Comparison of ENCODE assay signal across 8 cellular contexts in the genomic region with DNA sequence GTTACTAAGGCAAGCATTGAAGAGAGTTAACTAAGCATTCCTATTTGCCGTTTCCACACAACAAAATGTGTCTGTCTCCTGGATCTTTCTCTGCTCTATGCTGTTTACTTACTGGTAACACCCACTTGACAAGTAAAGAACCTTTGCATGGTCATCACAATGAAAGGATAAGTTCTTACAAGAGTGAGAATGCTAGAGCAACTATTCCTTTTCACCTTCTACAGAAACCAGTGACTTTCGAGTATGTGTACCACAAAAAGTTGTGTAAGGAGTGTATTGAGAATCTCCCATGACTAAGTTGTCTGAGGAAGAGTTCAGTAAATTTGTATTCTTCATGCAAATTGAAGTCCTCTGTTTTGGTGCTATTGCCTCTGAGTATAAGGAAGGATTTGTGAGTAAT. TPM values are rescaled to one million over a fixed set of nuclear protein-coding genes. Genes with fewer than 3 reads are reported as not detected.
DNase-seq lines count a peak whose midpoint lies in the region; ATAC-seq and TF ChIP-seq lines count a peak whose summit lies in the region.

No MANE protein-coding gene starts in this region.

- H3K4me2 ChIP-seq in SK-N-SH: peak overlapping the region; percentile 28

- no peak for TF ChIP-seq RAD21 in SK-N-SH (IDR thresholded peaks at IDR 0.05; ENCODE audit: low read length)

- H3K4me1 ChIP-seq in SK-N-SH (ENCODE audit: control insufficient read depth in 1 of 2, insufficient read depth in 2 of 2, low read depth in 1 of 2, low read length in 1 of 2): peaks cover 15 to 74% of the 10 kb centered on the region in 2 experiments; a peak in 3 of 4 replicates

- peaks cover 29% of the 10 kb centered on the region for H4K20me1 ChIP-seq in SK-N-SH (ENCODE audit: insufficient read depth)

- H3K4me1 Mint-ChIP-seq in CD4-positive, alpha-beta T cell (ENCODE audit: low read depth): peaks cover 86% of the 10 kb centered on the region

- no peak overlapping the region for H3K27ac Mint-ChIP-seq in CD4-positive, alpha-beta T cell

- H3K36me3 Mint-ChIP-seq in CD4-positive, alpha-beta T cell (ENCODE audit: low read depth): peaks cover 39% of the 10 kb centered on the region

- no peaks in the 10 kb centered on the region for H3K27me3 Mint-ChIP-seq in CD4-positive, alpha-beta T cell

- no peaks in the 10 kb centered on the region for H3K27me3 ChIP-seq in CD4-positive, alpha-beta T cell (ENCODE audit: control insufficient read depth, insufficient read depth, low read length)
- no peaks in the 10 kb centered on the region for H3K27me3 ChIP-seq in SK-N-SH (ENCODE audit: insufficient read depth)

- no peaks in the 10 kb centered on the region for H3K9me2 ChIP-seq in SK-N-SH

- TF ChIP-seq EP300 in SK-N-SH (IDR thresholded peaks at IDR 0.05; ENCODE audit: borderline replicate concordance in 1 of 2, low read depth in 1 of 2, low read length in 1 of 2): no peak

- peaks cover 98% of the 10 kb centered on the region for H3K79me2 ChIP-seq in SK-N-SH (ENCODE audit: insufficient read depth)

- ATAC-seq in CD4-positive, alpha-beta T cell (ENCODE audit: poor library complexity): no peak
- ATAC-seq in GM21390 (IDR thresholded peaks at IDR 0.05; ENCODE audit: unreplicated experiment) (peak; percentile 35), HG03565 (IDR thresholded peaks at IDR 0.05; ENCODE audit: unreplicated experiment) (no peak), GM19463 (IDR thresholded peaks at IDR 0.05; ENCODE audit: unreplicated experiment) (no peak)

- H3K4me3 Mint-ChIP-seq in CD4-positive, alpha-beta T cell: peak overlapping the region; percentile 43

- no peak overlapping the region for H3K27ac ChIP-seq in CD4-positive, alpha-beta T cell (ENCODE audit: low read depth, low read length)
- H3K27ac ChIP-seq in SK-N-SH (ENCODE audit: low read depth in 2 of 2, low read length in 1 of 2): peak overlapping the region in 1 of 2 experiments; percentile 2; a peak in 1 of 4 replicates

- intact Hi-C loops in CD4-positive, alpha-beta T cell (cut with DNase I, micrococcal nuclease): no loop called here

- peaks cover 4% of the 10 kb centered on the region for H3F3A ChIP-seq in SK-N-SH (replicated peaks; ENCODE audit: insufficient read depth)

- H3K36me3 ChIP-seq in SK-N-SH (replicated peaks in 1 of 2; ENCODE audit: control insufficient read depth in 1 of 2, insufficient read depth in 2 of 2, low read length in 1 of 2): peaks cover 23 to 25% of the 10 kb centered on the region in 2 experiments

- POLR2A ChIA-PET in CD4-positive, alpha-beta T cell (lab: Charles Lee): interaction anchor here (3.2 kb wide), 1 partner anchor 10 kb away, joined by 29 read pairs; the partner anchor contains the start of gene TIPARP
- POLR2A ChIA-PET in SK-N-SH (lab: Yijun Ruan, JAX): no interaction called here

- H3K9ac ChIP-seq in SK-N-SH: no peak overlapping the region

- H3K9me3 ChIP-seq in CD4-positive, alpha-beta T cell (ENCODE audit: control insufficient read depth, low read length): no peaks in the 10 kb centered on the region
- H3K9me3 ChIP-seq in SK-N-SH: no peaks in the 10 kb centered on the region

- H3K9me3 Mint-ChIP-seq in CD4-positive, alpha-beta T cell: no peaks in the 10 kb centered on the region

- DNase-seq in CD4-positive, alpha-beta T cell: no peak
- DNase-seq in SK-N-SH (no peak), iPS-NIHi7 (ENCODE audit: extremely low spot score) (peak; percentile 8), T-helper 9 cell (no peak)
- no peak for DNase-seq in activated CD4-positive, CD25-positive, alpha-beta regulatory T cell treated with anti-CD3 and anti-CD28 coated beads, Interleukin-2, amount 50 U/mL, for 72 hours

- no peak overlapping the region for H2AFZ ChIP-seq in SK-N-SH (ENCODE audit: low read depth)

- 76% methylated on average over 2 of the region's 2 CpGs for WGBS in SK-N-SH (ENCODE audit: low lambda C conversion rate)

- H3K4me3 ChIP-seq in SK-N-SH (ENCODE audit: low read depth in 2 of 2, low read length in 1 of 2): no peak overlapping the region

- CTCF ChIA-PET in CD4-positive, alpha-beta T cell (lab: Charles Lee): interaction anchor here (1.4 kb wide), 1 partner anchor 446 kb away, joined by 3 read pairs; no protein-coding TSS in a partner anchor
- CTCF ChIA-PET in SK-N-SH (lab: Yijun Ruan, JAX): interaction anchor here (1.2 to 2.0 kb wide), 2 partner anchors 10 to 404 kb away, joined by 3 to 13 read pairs; partner anchors contain the start of gene TIPARP

- no peak for TF ChIP-seq CTCF in CD4-positive, alpha-beta T cell (IDR thresholded peaks at IDR 0.05)
- TF ChIP-seq CTCF in SK-N-SH (IDR thresholded peaks at IDR 0.05): no peak

TF ChIP-seq in SK-N-SH, 30 proteins besides CTCF, POLR2A, EP300 and RAD21:
- TF ChIP-seq ZBTB33 (IDR thresholded peaks at IDR 0.05; ENCODE audit: borderline replicate concordance, low read depth) (no peak), GABPA (IDR thresholded peaks at IDR 0.05; ENCODE audit: low read depth) (no peak), YY1 (IDR thresholded peaks at IDR 0.05; ENCODE audit: low read depth) (no peak), MEF2A (IDR thresholded peaks at IDR 0.05; ENCODE audit: borderline replicate concordance, low read depth) (no peak), JUND (IDR thresholded peaks at IDR 0.05) (no peak), RCOR1 (IDR thresholded peaks at IDR 0.05; ENCODE audit: low read length) (no peak), SMC3 (IDR thresholded peaks at IDR 0.05; ENCODE audit: low read depth, low read length) (no peak), POLR2AphosphoS5 (IDR thresholded peaks at IDR 0.05; ENCODE audit: low read depth, low read length) (no peak), RFX5 (IDR thresholded peaks at IDR 0.05; ENCODE audit: low read length) (no peak), FOXM1 (IDR thresholded peaks at IDR 0.05; ENCODE audit: low read depth) (no peak)
- TF ChIP-seq, protein P1, sequence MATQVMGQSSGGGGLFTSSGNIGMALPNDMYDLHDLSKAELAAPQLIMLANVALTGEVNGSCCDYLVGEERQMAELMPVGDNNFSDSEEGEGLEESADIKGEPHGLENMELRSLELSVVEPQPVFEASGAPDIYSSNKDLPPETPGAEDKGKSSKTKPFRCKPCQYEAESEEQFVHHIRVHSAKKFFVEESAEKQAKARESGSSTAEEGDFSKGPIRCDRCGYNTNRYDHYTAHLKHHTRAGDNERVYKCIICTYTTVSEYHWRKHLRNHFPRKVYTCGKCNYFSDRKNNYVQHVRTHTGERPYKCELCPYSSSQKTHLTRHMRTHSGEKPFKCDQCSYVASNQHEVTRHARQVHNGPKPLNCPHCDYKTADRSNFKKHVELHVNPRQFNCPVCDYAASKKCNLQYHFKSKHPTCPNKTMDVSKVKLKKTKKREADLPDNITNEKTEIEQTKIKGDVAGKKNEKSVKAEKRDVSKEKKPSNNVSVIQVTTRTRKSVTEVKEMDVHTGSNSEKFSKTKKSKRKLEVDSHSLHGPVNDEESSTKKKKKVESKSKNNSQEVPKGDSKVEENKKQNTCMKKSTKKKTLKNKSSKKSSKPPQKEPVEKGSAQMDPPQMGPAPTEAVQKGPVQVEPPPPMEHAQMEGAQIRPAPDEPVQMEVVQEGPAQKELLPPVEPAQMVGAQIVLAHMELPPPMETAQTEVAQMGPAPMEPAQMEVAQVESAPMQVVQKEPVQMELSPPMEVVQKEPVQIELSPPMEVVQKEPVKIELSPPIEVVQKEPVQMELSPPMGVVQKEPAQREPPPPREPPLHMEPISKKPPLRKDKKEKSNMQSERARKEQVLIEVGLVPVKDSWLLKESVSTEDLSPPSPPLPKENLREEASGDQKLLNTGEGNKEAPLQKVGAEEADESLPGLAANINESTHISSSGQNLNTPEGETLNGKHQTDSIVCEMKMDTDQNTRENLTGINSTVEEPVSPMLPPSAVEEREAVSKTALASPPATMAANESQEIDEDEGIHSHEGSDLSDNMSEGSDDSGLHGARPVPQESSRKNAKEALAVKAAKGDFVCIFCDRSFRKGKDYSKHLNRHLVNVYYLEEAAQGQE (IDR thresholded peaks at IDR 0.05; ENCODE audit: low read depth, low read length): no peak

RNA-seq across cellular contexts. Expression of gene TIPARP, which starts 10.8 kb away (rescaled TPM):
- 100 to 1,000 TPM; 158 to 166 TPM for total RNA-seq in CD4-positive, alpha-beta T cell
- 6.2 TPM in 2 replicates for polyA plus RNA-seq in SK-N-SH (2012; rRNA removed)
- polyA plus RNA-seq in SK-N-SH (2012; cell fraction: cytosol; rRNA removed): 6.5 and 10.8 TPM in 2 replicates
- 3.7 and 11.4 TPM in 2 replicates for polyA plus RNA-seq in SK-N-SH (2012; cell fraction: nucleus; rRNA removed)
